ENCODE assay signal across 19 cellular contexts in genomic region chr17:48498168-48498840, GRCh38. TPM values are rescaled to one million over a fixed set of nuclear protein-coding genes. Genes with fewer than 3 reads are reported as not detected.
A peak's percentile ranks its signal among the peaks of the same experiment; 100 is the strongest.
DNase-seq lines count a peak whose midpoint lies in the region; ATAC-seq, FAIRE-seq and TF ChIP-seq lines count a peak whose summit lies in the region.
"Had no signal": no experiment of that assay in that cellular context is flagged by ENCODE, and none has a peak within 500 bp of the region (broad histone marks: within the 10 kb centered on the region; RNA-seq: fewer than 3 reads in every experiment).

No MANE protein-coding gene starts in this region.

- TF ChIP-seq RAD21 in K562 (CRISPR knock-in tag; conservative IDR thresholded peaks at IDR 0.05 in 1 of 2, IDR thresholded peaks at IDR 0.05 in 1 of 2) = no peak

- no peak for TF ChIP-seq POLR2A in K562 (conservative IDR thresholded peaks at IDR 0.05)

- no peaks in the 10 kb centered on the region for H3K79me2 ChIP-seq in K562 (ENCODE audit: control insufficient read depth, insufficient read depth, low read length)

- FAIRE-seq in K562 (lab: Jason Lieb, UNC) = no peak

- peak overlapping the region; percentile 39 for H3K27ac Mint-ChIP-seq in progenitor cell of endocrine pancreas
- H3K27ac Mint-ChIP-seq: activated CD4-positive, alpha-beta T cell treated with anti-CD3 and anti-CD28 coated beads, Interleukin-2, amount 10 ng/mL, durations not matched to agents 24 days and 14 days; naive B cell had no signal

- H3K27me3 Mint-ChIP-seq in progenitor cell of endocrine pancreas = peaks cover 82% of the 10 kb centered on the region

- 50% methylated on average over 6 of the region's 6 CpGs for WGBS in K562 (ENCODE audit: insufficient coverage, low coverage, missing lambda C conversion rate)

- POLR2A ChIA-PET in K562 (lab: Yijun Ruan, JAX) = no interaction called here

- H3K9ac ChIP-seq in K562 (ENCODE audit: insufficient read depth in 1 of 2, low read depth in 2 of 2, low read length in 2 of 2) = no peak overlapping the region
- H3K9ac ChIP-seq: BLaER1 had no signal

- H3K27me3 ChIP-seq in K562 (ENCODE audit: control insufficient read depth in 2 of 2, insufficient read depth in 2 of 2, low read length in 2 of 2) = no peaks in the 10 kb centered on the region
- H3K27me3 ChIP-seq: colonic mucosa, MG63, testis had no signal

- no peaks in the 10 kb centered on the region for H3K36me3 Mint-ChIP-seq in progenitor cell of endocrine pancreas (ENCODE audit: insufficient read depth)
- H3K36me3 Mint-ChIP-seq: naive B cell had no signal

- in situ Hi-C loops in K562 (cut with MboI) = no loop called here

- DNase-seq in HT-29 (ENCODE audit: low spot score) (peak; percentile 86), NCI-H2029 treated with DMSO at 0.1 percent for 48 hours (lab: John Stamatoyannopoulos, UW) (peak; percentile 90), K562 (ENCODE audit: extremely low read depth in 1 of 4, low spot score in 3 of 4) (no peak), progenitor cell of endocrine pancreas (ENCODE audit: low spot score, unreplicated experiment) (no peak), sciatic nerve (ENCODE audit: low spot score) (no peak)
- DNase-seq: activated CD4-positive, alpha-beta T cell treated with anti-CD3 and anti-CD28 coated beads, Interleukin-2, amount 10 ng/mL, durations not matched to agents 24 days and 14 days; colonic mucosa; MG63; naive B cell; NCI-H526; stimulated activated CD4-positive, alpha-beta T cell treated with anti-CD3 and anti-CD28 coated beads, Interleukin-2, amount 100 ng/mL, for 24 hours; testis had no signal

- no peaks in the 10 kb centered on the region for H3K36me3 ChIP-seq in K562 (ENCODE audit: control insufficient read depth, insufficient read depth, low read length)
- H3K36me3 ChIP-seq: BLaER1, colonic mucosa, MG63 had no signal

- H3K9me3 ChIP-seq in K562 (replicated peaks; ENCODE audit: control insufficient read depth, insufficient read depth, low read depth, low read length) = no peaks in the 10 kb centered on the region
- H3K9me3 ChIP-seq: BLaER1, colonic mucosa, MG63, testis had no signal

- intact Hi-C loops in K562 (cut with micrococcal nuclease) = no loop called here
- intact Hi-C loops in sciatic nerve (cut with DNase I) = no loop called here

- H3K4me3 Mint-ChIP-seq in progenitor cell of endocrine pancreas (ENCODE audit: low read depth) = no peak overlapping the region
- H3K4me3 Mint-ChIP-seq: activated CD4-positive, alpha-beta T cell treated with anti-CD3 and anti-CD28 coated beads, Interleukin-2, amount 10 ng/mL, durations not matched to agents 24 days and 14 days; naive B cell had no signal

- TF ChIP-seq EP300 in K562 (IDR thresholded peaks at IDR 0.05; ENCODE audit: low read length) = no peak

- TF ChIP-seq CTCF in K562 (IDR thresholded peaks at IDR 0.05 in 2 of 3, conservative IDR thresholded peaks at IDR 0.05 in 1 of 3; ENCODE audit: insufficient read depth in 2 of 3, low read depth in 1 of 3, low read length in 3 of 3) (no peak), progenitor cell of endocrine pancreas (IDR thresholded peaks at IDR 0.05; ENCODE audit: unreplicated experiment) (no peak)

- H3K27ac ChIP-seq in K562 (ENCODE audit: extremely low read depth, low read depth, low read length) = no peak overlapping the region
- H3K27ac ChIP-seq: BLaER1, colonic mucosa, RWPE1, testis had no signal

- CTCF ChIA-PET in K562 (lab: Yijun Ruan, JAX; ENCODE audit: low intra/inter-chr PET ratio) = no interaction called here

- peaks cover 11% of the 10 kb centered on the region for H3K4me1 Mint-ChIP-seq in progenitor cell of endocrine pancreas (ENCODE audit: low read depth)
- H3K4me1 Mint-ChIP-seq: naive B cell had no signal

- peak overlapping the region; percentile 2; the same call in 1 of the 2 replicates for H2AFZ ChIP-seq in K562 (ENCODE audit: low read depth, low read length)

- H4K20me1 ChIP-seq in K562 (replicated peaks; ENCODE audit: control insufficient read depth, insufficient read depth, low read length) = no peaks in the 10 kb centered on the region
- H4K20me1 ChIP-seq: BLaER1 had no signal

- H3K9me3 Mint-ChIP-seq in progenitor cell of endocrine pancreas (ENCODE audit: low read depth) = no peaks in the 10 kb centered on the region
- H3K9me3 Mint-ChIP-seq: activated CD4-positive, alpha-beta T cell treated with anti-CD3 and anti-CD28 coated beads, Interleukin-2, amount 10 ng/mL, durations not matched to agents 24 days and 14 days; naive B cell had no signal

- ATAC-seq in K562 (no peak), sciatic nerve (no peak), HG02642 (IDR thresholded peaks at IDR 0.05; ENCODE audit: poor library complexity, unreplicated experiment) (no peak), HG03571 (IDR thresholded peaks at IDR 0.05; ENCODE audit: unreplicated experiment) (no peak)
- ATAC-seq: HCT116 had no signal

- BruUV-seq in K562 (replicated peaks; lab: Mats Ljungman, UMichigan) = no TSS peak

- peaks cover 15 to 31% of the 10 kb centered on the region in 2 experiments; a peak in 4 of 5 replicates for H3K4me1 ChIP-seq in K562 (replicated peaks in 1 of 2; ENCODE audit: control insufficient read depth in 2 of 2, insufficient read depth in 2 of 2, low read length in 2 of 2)
- H3K4me1 ChIP-seq: colonic mucosa, testis had no signal

- H3K4me2 ChIP-seq in K562 (ENCODE audit: insufficient read depth, low read length) = no peak overlapping the region
- H3K4me2 ChIP-seq: BLaER1 had no signal

- no peaks in the 10 kb centered on the region for H3K9me1 ChIP-seq in K562 (ENCODE audit: control insufficient read depth, insufficient read depth, low read length)

- no peak overlapping the region for H3K4me3 ChIP-seq in K562
- H3K4me3 ChIP-seq: BLaER1, colonic mucosa, MG63, testis had no signal

TF ChIP-seq in K562, 482 proteins besides CTCF, POLR2A, EP300 and RAD21:
- no peak for TF ChIP-seq STAG1 (CRISPR knock-in tag; IDR thresholded peaks at IDR 0.05; ENCODE audit: borderline replicate concordance)
- TF ChIP-seq ETS2 (tag; IDR thresholded peaks at IDR 0.05; ENCODE audit: borderline replicate concordance, poor library complexity, severe bottlenecking) = no peak
- no peak for TF ChIP-seq ZNF347 (CRISPR knock-in tag; IDR thresholded peaks at IDR 0.05; ENCODE audit: low read depth)
- no peak for TF ChIP-seq SMARCA5 (IDR thresholded peaks at IDR 0.05)
- TF ChIP-seq THRAP3 (IDR thresholded peaks at IDR 0.05; ENCODE audit: borderline replicate concordance) = no peak
- TF ChIP-seq JUN (IDR thresholded peaks at IDR 0.05; ENCODE audit: borderline replicate concordance, low read depth, low read length) = no peak
- TF ChIP-seq JUN (CRISPR knock-in tag; IDR thresholded peaks at IDR 0.05; ENCODE audit: borderline replicate concordance) = no peak
- no peak for TF ChIP-seq E2F3 (CRISPR knock-in tag; IDR thresholded peaks at IDR 0.05)
- TF ChIP-seq ZNF146 (CRISPR knock-in tag; IDR thresholded peaks at IDR 0.05; ENCODE audit: unreplicated experiment) = no peak
TF ChIP-seq in K562: peak in this region for 0.

RNA-seq across cellular contexts. Expression of gene HOXB1, which starts 32.5 kb away (rescaled TPM):
- 0.08 TPM in 1 of 2 replicates, not detected in the other for total RNA-seq in HT-29 (2014; rRNA removed; shearing (Covaris generic))
- not detected in 2 replicates for total RNA-seq in K562 (2011; cell fraction: chromatin; rRNA removed; ENCODE audit: low replicate concordance)
- total RNA-seq in K562 (2011; cell fraction: nucleolus; rRNA removed) = not detected in 2 replicates
- not detected in 2 replicates for total RNA-seq in K562 (2011; cell fraction: nucleoplasm; rRNA removed)
- total RNA-seq in K562 (2014; rRNA removed) (not detected in 2 replicates), K562 (2014; rRNA removed; fragmentation: Illumina TruSeq; extraction: Trizol) (not detected in 2 replicates), K562 (2015; rRNA removed; fragmentation: Illumina TruSeq; extraction: Trizol) (not detected in 2 replicates), K562 (2021) (not detected in 2 replicates), progenitor cell of endocrine pancreas (0.96 and 2.2 TPM in 2 replicates), sciatic nerve (not detected)
- polyA plus RNA-seq in K562 (2011; rRNA removed) (0.04 TPM in 1 of 2 replicates, not detected in the other), K562 (2014; fragmentation: Illumina TruSeq; extraction: Trizol) (not detected in 2 replicates), K562 (2014; fragmentation: Nextera tagmentation; extraction: Ambion mirVana) (not detected), K562 (2014; rRNA removed) (not detected in 2 replicates)
- polyA plus RNA-seq in K562 (2011; cell fraction: cytosol; rRNA removed) = not detected in 2 replicates
- not detected in 2 replicates for polyA plus RNA-seq in K562 (2011; cell fraction: nucleus; rRNA removed)
- not detected in 2 replicates for polyA plus RNA-seq in K562 (2012)
- polyA minus RNA-seq in K562 (2011; rRNA and poly(A)+ RNA removed) = not detected in 2 replicates
- not detected in 2 replicates for polyA minus RNA-seq in K562 (2011; cell fraction: cytosol; rRNA and poly(A)+ RNA removed)
- polyA minus RNA-seq in K562 (2011; cell fraction: nucleus; rRNA and poly(A)+ RNA removed) = not detected in 2 replicates
- total RNA-seq: activated CD4-positive, alpha-beta T cell treated with anti-CD3 and anti-CD28 coated beads, Interleukin-2, amount 10 ng/mL, durations not matched to agents 24 days and 14 days; colonic mucosa; Daoy; epithelial cell of proximal tubule had no signal

RNA-seq across cellular contexts. Expression of gene HOXB2, which starts 46.6 kb away (rescaled TPM):
- 2.3 and 7.0 TPM in 2 replicates for total RNA-seq in HT-29 (2014; rRNA removed; shearing (Covaris generic))
- total RNA-seq in K562 (2011; cell fraction: chromatin; rRNA removed; ENCODE audit: low replicate concordance) = 18.7 and 27.7 TPM in 2 replicates
- 34.9 and 41.4 TPM in 2 replicates for total RNA-seq in K562 (2011; cell fraction: nucleolus; rRNA removed)
- 30.6 and 32.7 TPM in 2 replicates for total RNA-seq in K562 (2011; cell fraction: nucleoplasm; rRNA removed)
- 35.0 and 42.1 TPM in 2 replicates for total RNA-seq in K562 (2014; rRNA removed)
- total RNA-seq in K562 (2014; rRNA removed; fragmentation: Illumina TruSeq; extraction: Trizol) = 13.0 and 16.9 TPM in 2 replicates
- 21.2 and 22.2 TPM in 2 replicates for total RNA-seq in K562 (2015; rRNA removed; fragmentation: Illumina TruSeq; extraction: Trizol)
- total RNA-seq in K562 (2021) = 74.2 and 75.5 TPM in 2 replicates
- polyA plus RNA-seq in K562 (2011; rRNA removed) = 15.9 and 16.4 TPM in 2 replicates
- 24.2 and 53.7 TPM in 2 replicates for polyA plus RNA-seq in K562 (2011; cell fraction: cytosol; rRNA removed)
- 43.7 and 75.1 TPM in 2 replicates for polyA plus RNA-seq in K562 (2011; cell fraction: nucleus; rRNA removed)
- polyA plus RNA-seq in K562 (2012) = 50.1 and 61.9 TPM in 2 replicates
- 32.5 and 32.6 TPM in 2 replicates for polyA plus RNA-seq in K562 (2014; fragmentation: Illumina TruSeq; extraction: Trizol)
- 1 to 10 TPM; 2.1 to 3.1 TPM for polyA plus RNA-seq in K562 (2014; fragmentation: Nextera tagmentation; extraction: Ambion mirVana)
- 66.4 and 97.7 TPM in 2 replicates for polyA plus RNA-seq in K562 (2014; rRNA removed)
- polyA minus RNA-seq in K562 (2011; rRNA and poly(A)+ RNA removed) = 5.8 and 6.4 TPM in 2 replicates
- polyA minus RNA-seq in K562 (2011; cell fraction: cytosol; rRNA and poly(A)+ RNA removed) = 7.7 and 8.4 TPM in 2 replicates
- 21.1 and 32.0 TPM in 2 replicates for polyA minus RNA-seq in K562 (2011; cell fraction: nucleus; rRNA and poly(A)+ RNA removed)
- total RNA-seq in progenitor cell of endocrine pancreas = 15.2 and 19.8 TPM in 2 replicates
- total RNA-seq in sciatic nerve = 23.1 TPM

Comparison
In these comparisons a context has a peak if more than half of its experiments do, and no peak if none do; other contexts are left out.
1. DNase-seq: peak in HT-29 (single experiment) and NCI-H2029 treated with DMSO at 0.1 percent for 48 hours (single experiment); none in K562 (0 of 4), progenitor cell of endocrine pancreas (single experiment) and sciatic nerve (single experiment).